19 cellular contexts compared by ENCODE assay signal in genomic region chr9:36742264-36742663, GRCh38.
"Had no signal": no experiment of that assay in that cellular context is flagged by ENCODE, and none has a peak within 500 bp of the region (broad histone marks: within the 10 kb centered on the region; RNA-seq: fewer than 3 reads in every experiment).

No MANE protein-coding gene starts in this region.

- H3K4me1 ChIP-seq: gastrocnemius medialis, uterus had no signal

- H3K27me3 ChIP-seq: uterus had no signal

- H3K4me3 ChIP-seq: dorsolateral prefrontal cortex, gastrocnemius medialis, heart right ventricle, skin epidermis, tibial nerve, uterus had no signal

- H3K27ac ChIP-seq: dorsolateral prefrontal cortex, gastrocnemius medialis, heart right ventricle, skin epidermis, tibial nerve, uterus had no signal

- H3K36me3 ChIP-seq: gastrocnemius medialis, heart right ventricle, tibial nerve, uterus had no signal

- DNase-seq: activated CD4-positive, alpha-beta T cell treated with anti-CD3 and anti-CD28 coated beads, Interleukin-2, amount 10 ng/mL, durations not matched to agents 7 days and 5 days; activated CD8-positive, alpha-beta memory T cell treated with anti-CD3 and anti-CD28 coated beads, Interleukin-2, amount 50 U/mL, for 48 hours; activated gamma-delta T cell; activated T-cell treated with anti-CD3 and anti-CD28 coated beads, Interleukin-2, amount 50 U/mL, for 72 hours; amniotic stem cell; dorsolateral prefrontal cortex; endodermal cell; gastrocnemius medialis; heart right ventricle; islet precursor cell; midbrain; right cardiac atrium; stimulated activated CD4-positive, alpha-beta T cell treated with anti-CD3 and anti-CD28 coated beads, Interleukin-4, amount 100 ng/mL, for 4 hours; stimulated activated CD8-positive, alpha-beta memory T cell treated with anti-CD3 and anti-CD28 coated beads, Interleukin-4, amount 100 ng/mL, for 48 hours; stimulated activated naive CD4-positive, alpha-beta T cell treated with Interleukin-2 at 50 U/mL for 16 hours; substantia nigra; uterus had no signal

- ATAC-seq: activated T-cell treated with anti-CD3 and anti-CD28 coated beads, Interleukin-2, amount 50 U/mL, for 72 hours; gastrocnemius medialis; heart right ventricle; right cardiac atrium had no signal

- H3K9me3 ChIP-seq: gastrocnemius medialis, heart right ventricle, tibial nerve, uterus had no signal
